Comparison of ENCODE assay signal across 1 cellular context in the genomic region with DNA sequence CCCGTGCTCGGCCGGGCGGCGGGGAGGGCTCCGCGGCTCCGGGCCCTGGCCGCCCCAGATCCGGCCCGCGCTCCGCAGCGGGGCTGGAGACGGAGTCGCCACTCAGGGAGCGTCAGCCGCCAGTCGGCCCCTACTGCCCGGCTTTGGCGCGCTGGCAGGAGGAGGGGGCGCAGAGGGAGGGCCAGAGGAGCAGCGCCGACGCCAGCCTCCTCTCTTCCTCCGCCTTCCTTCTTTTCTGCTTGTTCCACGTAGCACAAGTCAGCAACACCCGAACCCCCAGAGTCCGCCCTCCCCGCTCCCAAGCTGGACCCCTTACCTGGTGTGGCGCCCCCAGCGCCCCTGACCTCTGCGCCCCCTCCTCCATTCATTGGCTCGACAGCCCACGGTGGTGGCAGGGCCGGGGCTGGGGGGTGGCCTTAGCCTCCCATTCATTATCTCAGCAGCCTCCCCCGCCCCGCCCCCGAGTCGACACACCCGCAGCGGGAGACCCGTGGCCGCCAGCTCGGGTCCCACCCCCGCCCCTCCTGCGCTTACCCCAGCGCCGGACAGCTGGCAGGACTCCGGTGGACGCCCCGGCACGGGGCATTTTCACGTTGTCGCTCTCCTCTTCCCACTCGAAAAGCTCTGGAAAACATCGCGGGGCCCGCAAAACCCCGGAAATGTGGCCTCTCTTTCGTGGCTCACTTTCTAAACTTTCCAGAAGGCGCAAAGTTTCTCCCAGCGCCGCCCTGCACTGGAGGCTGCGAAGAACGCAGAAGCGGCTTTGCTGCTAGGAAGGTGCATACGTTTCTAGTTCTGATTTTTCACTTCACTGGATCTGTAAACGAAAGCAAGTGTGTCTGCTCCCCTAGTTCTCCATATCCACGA.
TF ChIP-seq lines count a peak whose summit lies in the region.

A gene with protein sequence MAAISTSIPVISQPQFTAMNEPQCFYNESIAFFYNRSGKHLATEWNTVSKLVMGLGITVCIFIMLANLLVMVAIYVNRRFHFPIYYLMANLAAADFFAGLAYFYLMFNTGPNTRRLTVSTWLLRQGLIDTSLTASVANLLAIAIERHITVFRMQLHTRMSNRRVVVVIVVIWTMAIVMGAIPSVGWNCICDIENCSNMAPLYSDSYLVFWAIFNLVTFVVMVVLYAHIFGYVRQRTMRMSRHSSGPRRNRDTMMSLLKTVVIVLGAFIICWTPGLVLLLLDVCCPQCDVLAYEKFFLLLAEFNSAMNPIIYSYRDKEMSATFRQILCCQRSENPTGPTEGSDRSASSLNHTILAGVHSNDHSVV (minus strand): TSS at position 135 of the 867 bp plus-strand sequence. CDS start 66,353 bp downstream, outside the sequence.

TF ChIP-seq in SK-N-SH, 30 proteins besides CTCF, POLR2A, EP300 and RAD21 (continued from another document):
- TF ChIP-seq, protein P1, sequence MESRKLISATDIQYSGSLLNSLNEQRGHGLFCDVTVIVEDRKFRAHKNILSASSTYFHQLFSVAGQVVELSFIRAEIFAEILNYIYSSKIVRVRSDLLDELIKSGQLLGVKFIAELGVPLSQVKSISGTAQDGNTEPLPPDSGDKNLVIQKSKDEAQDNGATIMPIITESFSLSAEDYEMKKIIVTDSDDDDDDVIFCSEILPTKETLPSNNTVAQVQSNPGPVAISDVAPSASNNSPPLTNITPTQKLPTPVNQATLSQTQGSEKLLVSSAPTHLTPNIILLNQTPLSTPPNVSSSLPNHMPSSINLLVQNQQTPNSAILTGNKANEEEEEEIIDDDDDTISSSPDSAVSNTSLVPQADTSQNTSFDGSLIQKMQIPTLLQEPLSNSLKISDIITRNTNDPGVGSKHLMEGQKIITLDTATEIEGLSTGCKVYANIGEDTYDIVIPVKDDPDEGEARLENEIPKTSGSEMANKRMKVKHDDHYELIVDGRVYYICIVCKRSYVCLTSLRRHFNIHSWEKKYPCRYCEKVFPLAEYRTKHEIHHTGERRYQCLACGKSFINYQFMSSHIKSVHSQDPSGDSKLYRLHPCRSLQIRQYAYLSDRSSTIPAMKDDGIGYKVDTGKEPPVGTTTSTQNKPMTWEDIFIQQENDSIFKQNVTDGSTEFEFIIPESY (IDR thresholded peaks at IDR 0.05; ENCODE audit: borderline replicate concordance, low read depth), result no peak
- TF ChIP-seq EZH2phosphoT487 (IDR thresholded peaks at IDR 0.05; ENCODE audit: borderline replicate concordance, low read depth), result no peak
- TF ChIP-seq POLR2AphosphoS5 (IDR thresholded peaks at IDR 0.05; ENCODE audit: low read depth, low read length), result no peak
- no peak for TF ChIP-seq TEAD4 (IDR thresholded peaks at IDR 0.05; ENCODE audit: borderline replicate concordance, insufficient read depth)
- no peak for TF ChIP-seq YY1 (IDR thresholded peaks at IDR 0.05; ENCODE audit: low read depth)
- no peak for TF ChIP-seq FOXJ3 (CRISPR knock-in tag; IDR thresholded peaks at IDR 0.05)
- TF ChIP-seq, protein P2, sequence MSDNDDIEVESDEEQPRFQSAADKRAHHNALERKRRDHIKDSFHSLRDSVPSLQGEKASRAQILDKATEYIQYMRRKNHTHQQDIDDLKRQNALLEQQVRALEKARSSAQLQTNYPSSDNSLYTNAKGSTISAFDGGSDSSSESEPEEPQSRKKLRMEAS (IDR thresholded peaks at IDR 0.05; ENCODE audit: low read depth), result no peak
- TF ChIP-seq SMC3 (IDR thresholded peaks at IDR 0.05; ENCODE audit: low read depth, low read length), result no peak
- no peak for TF ChIP-seq NFIC (IDR thresholded peaks at IDR 0.05; ENCODE audit: borderline replicate concordance)
- TF ChIP-seq FOSL2 (IDR thresholded peaks at IDR 0.05; ENCODE audit: borderline replicate concordance, low read depth), result no peak
- TF ChIP-seq TCF12 (IDR thresholded peaks at IDR 0.05), result no peak
- TF ChIP-seq JUND (IDR thresholded peaks at IDR 0.05), result no peak
